7 cellular contexts compared by ENCODE assay signal in the genomic region with DNA sequence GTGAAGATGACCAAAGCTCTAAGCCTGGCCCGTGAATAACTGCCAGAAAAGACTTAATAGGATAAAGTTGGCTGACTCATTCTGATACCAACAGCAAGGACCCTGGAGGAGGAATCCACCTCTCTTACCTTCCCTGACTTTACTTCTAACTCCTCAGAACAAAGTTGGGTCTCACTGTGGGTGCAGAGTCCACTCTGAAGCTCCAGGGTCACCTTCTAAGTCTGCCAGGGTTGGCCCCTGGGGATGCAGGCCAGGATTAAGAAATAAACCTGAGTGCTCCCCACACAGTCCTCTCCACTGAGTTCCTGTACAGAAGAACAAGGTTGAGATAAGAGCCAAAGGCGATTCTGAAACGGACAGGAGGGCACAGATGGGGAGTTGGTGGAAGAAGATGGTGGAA. TPM values are rescaled to one million over a fixed set of nuclear protein-coding genes. Genes with fewer than 3 reads are reported as not detected.
"Had no signal": no experiment of that assay in that cellular context is flagged by ENCODE, and none has a peak within 500 bp of the region (broad histone marks: within the 10 kb centered on the region; RNA-seq: fewer than 3 reads in every experiment).

No MANE protein-coding gene starts in this region.

- H3K27ac ChIP-seq: HL-60 had no signal

- DNase-seq: IMR-90, KBM-7 had no signal

- H3K4me3 ChIP-seq: K562 had no signal

- ATAC-seq: HepG2, K562 had no signal

RNA-seq across cellular contexts. Expression of gene GPR26, which starts 54.4 kb away (rescaled TPM):
- total RNA-seq: HepG2, HT-29, HT1080, IMR-90, K562 had no signal
